In genomic region chr6:85081102-85081501, GRCh38 we compare ENCODE assay signal across 26 cellular contexts.
"Had no signal": no experiment of that assay in that cellular context is flagged by ENCODE, and none has a peak within 500 bp of the region (broad histone marks: within the 10 kb centered on the region; RNA-seq: fewer than 3 reads in every experiment).

No MANE protein-coding gene starts in this region.

- H3K9me3 ChIP-seq: lower lobe of right lung, pancreas, suprapubic skin, tibial artery, upper lobe of left lung, uterus had no signal

- H2AFZ ChIP-seq: hepatocyte had no signal

- DNase-seq: cortex of kidney; dorsolateral prefrontal cortex; effector CD8-positive, alpha-beta T cell; foreskin melanocyte; head of caudate nucleus; kidney; left cardiac atrium; left ventricle myocardium inferior; lower lobe of right lung; mesenchymal stem cell; midbrain; naive B cell; occipital lobe; pancreas; right cardiac atrium; stimulated activated CD4-positive, alpha-beta T cell treated with anti-CD3 and anti-CD28 coated beads, Interleukin-4, amount 100 ng/mL, for 1 hour; stimulated activated CD8-positive, alpha-beta memory T cell treated with anti-CD3 and anti-CD28 coated beads, Interleukin-4, amount 100 ng/mL, for 48 hours; stimulated activated naive CD8-positive, alpha-beta T cell treated with anti-CD3 and anti-CD28 coated beads, Interleukin-15, Interleukin-2, amounts not matched to agents 100 U/mL and 50 U/mL, for 24 hours; tibial artery; upper lobe of left lung; uterus had no signal

- H3K4me2 ChIP-seq: hepatocyte had no signal

- H3K4me1 ChIP-seq: left ventricle myocardium inferior, lower lobe of right lung, pancreas, suprapubic skin, tibial artery, upper lobe of left lung, uterus had no signal

- H3K79me2 ChIP-seq: hepatocyte had no signal

- ATAC-seq: left cardiac atrium; lower lobe of right lung; pancreas; right cardiac atrium; stimulated activated effector memory CD8-positive, alpha-beta T cell treated with anti-CD3 and anti-CD28 coated beads, Interleukin-12 subunit alpha, Interleukin-12 subunit beta, amount 100 ng/mL, for 72 hours; stimulated activated naive CD8-positive, alpha-beta T cell treated with anti-CD3 and anti-CD28 coated beads, Interleukin-15, Interleukin-2, amounts not matched to agents 100 U/mL and 50 U/mL, for 24 hours had no signal

- H3K9me3 Mint-ChIP-seq: nephron had no signal

- H3K27ac Mint-ChIP-seq: naive B cell; nephron; progenitor cell of endocrine pancreas; stimulated activated effector memory CD8-positive, alpha-beta T cell treated with anti-CD3 and anti-CD28 coated beads, Interleukin-12 subunit alpha, Interleukin-12 subunit beta, amount 100 ng/mL, for 72 hours had no signal

- H3K36me3 ChIP-seq: left ventricle myocardium inferior, lower lobe of right lung, pancreas, suprapubic skin, tibial artery, upper lobe of left lung, uterus had no signal

- H3K27me3 Mint-ChIP-seq: naive B cell, progenitor cell of endocrine pancreas had no signal

- H3K27me3 ChIP-seq: pancreas, suprapubic skin, tibial artery, upper lobe of left lung, uterus had no signal

- H3K4me3 ChIP-seq: dorsolateral prefrontal cortex, hepatocyte, left ventricle myocardium inferior, lower lobe of right lung, pancreas, suprapubic skin, tibial artery, upper lobe of left lung, uterus had no signal

- H3K36me3 Mint-ChIP-seq: naive B cell; stimulated activated effector memory CD8-positive, alpha-beta T cell treated with anti-CD3 and anti-CD28 coated beads, Interleukin-12 subunit alpha, Interleukin-12 subunit beta, amount 100 ng/mL, for 72 hours had no signal

- H3K4me1 Mint-ChIP-seq: naive B cell; nephron; stimulated activated effector memory CD8-positive, alpha-beta T cell treated with anti-CD3 and anti-CD28 coated beads, Interleukin-12 subunit alpha, Interleukin-12 subunit beta, amount 100 ng/mL, for 72 hours had no signal

- H3K4me3 Mint-ChIP-seq: naive B cell; nephron; stimulated activated effector memory CD8-positive, alpha-beta T cell treated with anti-CD3 and anti-CD28 coated beads, Interleukin-12 subunit alpha, Interleukin-12 subunit beta, amount 100 ng/mL, for 72 hours had no signal

- H3K27ac ChIP-seq: dorsolateral prefrontal cortex, hepatocyte, left ventricle myocardium inferior, lower lobe of right lung, pancreas, suprapubic skin, tibial artery, upper lobe of left lung, uterus had no signal
